8 cellular contexts compared by ENCODE assay signal in the genomic region with DNA sequence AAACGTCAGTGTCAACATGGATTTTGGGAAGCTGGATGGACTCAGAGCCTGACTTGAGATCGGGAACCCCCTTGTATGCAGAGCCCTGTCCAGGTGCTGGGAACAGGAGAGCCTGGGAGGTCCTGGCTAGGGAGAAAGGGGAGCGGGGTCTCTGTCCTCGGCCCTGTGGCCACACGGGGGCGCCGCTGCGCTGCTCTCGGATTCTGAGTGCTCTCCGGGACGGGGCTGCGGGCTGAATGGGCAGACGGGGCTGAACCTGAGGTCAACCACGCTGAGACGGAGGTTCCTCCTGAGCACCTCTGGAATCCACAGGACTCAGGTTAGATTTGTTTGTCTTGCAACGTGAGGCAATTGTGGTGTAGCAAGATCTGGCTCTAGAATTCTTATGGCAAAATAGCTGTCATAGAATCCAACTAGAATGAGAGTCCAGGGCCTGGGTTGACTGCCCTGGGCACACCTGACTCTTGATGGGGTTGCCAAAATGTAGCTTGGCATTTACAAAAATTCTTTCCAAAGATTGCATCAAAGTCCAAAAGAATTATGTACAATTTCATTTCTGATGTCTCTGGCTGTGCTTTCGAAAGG. TPM values are rescaled to one million over a fixed set of nuclear protein-coding genes. Genes with fewer than 3 reads are reported as not detected.
DNase-seq lines count a peak whose midpoint lies in the region; ATAC-seq and TF ChIP-seq lines count a peak whose summit lies in the region.

No MANE protein-coding gene starts in this region.

- H3K4me3 Mint-ChIP-seq in CD4-positive, CD25-positive, alpha-beta regulatory T cell: no peak overlapping the region
- H3K4me3 Mint-ChIP-seq in central memory CD8-positive, alpha-beta T cell: no peak overlapping the region
- no peak overlapping the region for H3K4me3 Mint-ChIP-seq in memory B cell
- H3K4me3 Mint-ChIP-seq in stimulated activated naive B cell treated with anti-CD40 and anti-IgM and Interleukin-4, amounts not matched to agents 10 μg/mL and 1 μg/mL and 100 μg/mL, for 72 hours: no peak overlapping the region

- H3K27ac ChIP-seq in CD4-positive, CD25-positive, alpha-beta regulatory T cell (ENCODE audit: insufficient read depth, low read length, poor library complexity, severe bottlenecking): no peak overlapping the region

- H3K27me3 ChIP-seq in CD4-positive, CD25-positive, alpha-beta regulatory T cell (ENCODE audit: control insufficient read depth, insufficient read depth, low read length): peaks cover 3% of the 10 kb centered on the region

- peak overlapping the region in 1 of 3 donors; percentile 89 for H3K27ac Mint-ChIP-seq in CD4-positive, CD25-positive, alpha-beta regulatory T cell
- no peak overlapping the region for H3K27ac Mint-ChIP-seq in central memory CD8-positive, alpha-beta T cell (ENCODE audit: low read depth)
- H3K27ac Mint-ChIP-seq in memory B cell: no peak overlapping the region
- H3K27ac Mint-ChIP-seq in stimulated activated naive B cell treated with anti-CD40 and anti-IgM and Interleukin-4, amounts not matched to agents 10 μg/mL and 1 μg/mL and 100 μg/mL, for 72 hours: peak overlapping the region; percentile 67

- H3K9me3 ChIP-seq in CD4-positive, CD25-positive, alpha-beta regulatory T cell (ENCODE audit: control insufficient read depth in 2 of 2, low read length in 2 of 2): no peaks in the 10 kb centered on the region

- peaks cover 43% of the 10 kb centered on the region for H3K27me3 Mint-ChIP-seq in CD4-positive, CD25-positive, alpha-beta regulatory T cell
- peaks cover 44% of the 10 kb centered on the region for H3K27me3 Mint-ChIP-seq in central memory CD8-positive, alpha-beta T cell
- peaks cover 10% of the 10 kb centered on the region for H3K27me3 Mint-ChIP-seq in memory B cell
- H3K27me3 Mint-ChIP-seq in stimulated activated naive B cell treated with anti-CD40 and anti-IgM and Interleukin-4, amounts not matched to agents 10 μg/mL and 1 μg/mL and 100 μg/mL, for 72 hours: peaks cover 23 to 64% of the 10 kb centered on the region in 2 donors

- peaks cover 4% of the 10 kb centered on the region for H3K4me1 ChIP-seq in CD4-positive, CD25-positive, alpha-beta regulatory T cell (ENCODE audit: control insufficient read depth, insufficient read depth, low read length, poor library complexity, severe bottlenecking)

- no peaks in the 10 kb centered on the region for H3K36me3 Mint-ChIP-seq in CD4-positive, CD25-positive, alpha-beta regulatory T cell
- no peaks in the 10 kb centered on the region for H3K36me3 Mint-ChIP-seq in central memory CD8-positive, alpha-beta T cell (ENCODE audit: insufficient read depth)
- no peaks in the 10 kb centered on the region for H3K36me3 Mint-ChIP-seq in memory B cell
- no peaks in the 10 kb centered on the region for H3K36me3 Mint-ChIP-seq in stimulated activated naive B cell treated with anti-CD40 and anti-IgM and Interleukin-4, amounts not matched to agents 10 μg/mL and 1 μg/mL and 100 μg/mL, for 72 hours

- no peaks in the 10 kb centered on the region for H3K9me3 Mint-ChIP-seq in CD4-positive, CD25-positive, alpha-beta regulatory T cell
- H3K9me3 Mint-ChIP-seq in central memory CD8-positive, alpha-beta T cell: no peaks in the 10 kb centered on the region
- H3K9me3 Mint-ChIP-seq in memory B cell: no peaks in the 10 kb centered on the region
- no peaks in the 10 kb centered on the region for H3K9me3 Mint-ChIP-seq in stimulated activated naive B cell treated with anti-CD40 and anti-IgM and Interleukin-4, amounts not matched to agents 10 μg/mL and 1 μg/mL and 100 μg/mL, for 72 hours

- DNase-seq in CD4-positive, CD25-positive, alpha-beta regulatory T cell: peak; percentile 31 to 41 (median 32)
- DNase-seq in HK-2 (ENCODE audit: unreplicated experiment): peak; percentile 70
- peak; percentile 46 to 73 for DNase-seq in central memory CD8-positive, alpha-beta T cell (ENCODE audit: low spot score in 2 of 2)
- DNase-seq in memory B cell (ENCODE audit: low spot score in 2 of 2): peak; percentile 81 to 82
- DNase-seq in stimulated activated naive B cell treated with anti-CD40 and anti-IgM and Interleukin-4, amounts not matched to agents 10 μg/mL and 1 μg/mL and 100 μg/mL, for 72 hours: peak; percentile 32
- no peak for DNase-seq in GM19240 (ENCODE audit: insufficient read length, low spot score)

- H3K4me1 Mint-ChIP-seq in CD4-positive, CD25-positive, alpha-beta regulatory T cell: peaks cover 5 to 13% (median 10%) of the 10 kb centered on the region in 4 donors
- H3K4me1 Mint-ChIP-seq in central memory CD8-positive, alpha-beta T cell: peaks cover 27% of the 10 kb centered on the region
- H3K4me1 Mint-ChIP-seq in memory B cell: peaks cover 2% of the 10 kb centered on the region
- peaks cover 2 to 8% of the 10 kb centered on the region in 2 donors for H3K4me1 Mint-ChIP-seq in stimulated activated naive B cell treated with anti-CD40 and anti-IgM and Interleukin-4, amounts not matched to agents 10 μg/mL and 1 μg/mL and 100 μg/mL, for 72 hours

- H3K36me3 ChIP-seq in CD4-positive, CD25-positive, alpha-beta regulatory T cell (ENCODE audit: control insufficient read depth, insufficient read depth, low read length): no peaks in the 10 kb centered on the region

- ATAC-seq in CD4-positive, CD25-positive, alpha-beta regulatory T cell (ENCODE audit: low read depth in 2 of 2): peak; percentile 66 to 85
- ATAC-seq in central memory CD8-positive, alpha-beta T cell (replicated peaks; ENCODE audit: extremely low read depth, poor library complexity, severe bottlenecking): peak; percentile 65
- ATAC-seq in memory B cell (ENCODE audit: low read depth): peak; percentile 95
- peak; percentile 94 to 96 for ATAC-seq in stimulated activated naive B cell treated with anti-CD40 and anti-IgM and Interleukin-4, amounts not matched to agents 10 μg/mL and 1 μg/mL and 100 μg/mL, for 72 hours (replicated peaks)
- no peak for ATAC-seq in HG03095 (IDR thresholded peaks at IDR 0.05; ENCODE audit: unreplicated experiment)

- no peak overlapping the region for H3K4me3 ChIP-seq in CD4-positive, CD25-positive, alpha-beta regulatory T cell (ENCODE audit: low read depth, low read length)
- no peak overlapping the region for H3K4me3 ChIP-seq in WI38 (ENCODE audit: low read depth, low read length)

- TF ChIP-seq CTCF in WI38 (IDR thresholded peaks at IDR 0.05; ENCODE audit: low read depth, low read length): peak; percentile 77

RNA-seq across cellular contexts. Expression of a gene that starts 20.6 kb away (rescaled TPM):
- total RNA-seq in CD4-positive, CD25-positive, alpha-beta regulatory T cell: 1,143 TPM
- 100 to 1,000 TPM; 302 to 457 (median 429) TPM for polyA plus RNA-seq in CD4-positive, CD25-positive, alpha-beta regulatory T cell

RNA-seq across cellular contexts. Expression of a gene that starts 21.7 kb away (rescaled TPM):
- 2.4 TPM for total RNA-seq in CD4-positive, CD25-positive, alpha-beta regulatory T cell
- polyA plus RNA-seq in CD4-positive, CD25-positive, alpha-beta regulatory T cell: 1 to 10 TPM in 2 of 4 donors, not detected in 2; 1.0 to 4.8 TPM

RNA-seq across cellular contexts. Expression of a gene that starts 45.7 kb away (rescaled TPM):
- not detected for total RNA-seq in CD4-positive, CD25-positive, alpha-beta regulatory T cell
- polyA plus RNA-seq in CD4-positive, CD25-positive, alpha-beta regulatory T cell: not detected
